Comparison of ENCODE assay signal across 17 cellular contexts in the genomic region with DNA sequence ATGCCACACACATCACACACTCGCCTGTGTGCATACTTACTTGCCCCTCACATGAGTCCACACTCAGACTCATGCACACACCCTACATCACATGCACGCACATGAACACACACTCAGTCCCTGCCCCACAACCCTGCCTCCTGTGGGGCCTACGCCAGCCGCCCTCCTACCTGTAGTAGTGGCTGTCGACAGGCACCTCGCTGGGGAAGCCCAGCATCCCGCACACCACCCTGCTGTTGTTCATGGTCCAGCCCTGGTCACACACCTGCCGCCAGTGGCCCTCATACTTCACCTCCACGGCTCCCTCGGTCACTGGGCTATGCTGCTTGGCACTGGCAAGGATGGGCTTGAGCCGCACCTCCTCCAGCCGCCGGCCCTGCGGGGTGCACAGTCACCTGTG. TPM values are rescaled to one million over a fixed set of nuclear protein-coding genes. Genes with fewer than 3 reads are reported as not detected.
A peak's percentile ranks its signal among the peaks of the same experiment; 100 is the strongest.
DNase-seq lines count a peak whose midpoint lies in the region; ATAC-seq and TF ChIP-seq lines count a peak whose summit lies in the region.
"Had no signal": no experiment of that assay in that cellular context is flagged by ENCODE, and none has a peak within 500 bp of the region (broad histone marks: within the 10 kb centered on the region; RNA-seq: fewer than 3 reads in every experiment).

No MANE protein-coding gene starts in this region.

- H3K4me3 Mint-ChIP-seq in endodermal cell (no peak overlapping the region), neural progenitor cell (no peak overlapping the region), osteocyte (ENCODE audit: unreplicated experiment) (no peak overlapping the region)
- H3K4me3 Mint-ChIP-seq: CD4-positive, CD25-positive, alpha-beta regulatory T cell had no signal

- H3K36me3 ChIP-seq in BLaER1 treated with 17β-estradiol and CSF1 and Interleukin-3, amounts not matched to agents 10 nM and 100 nM: peaks cover 0 to 11% (median 0%) of the 10 kb centered on the region in 11 experiments; a peak in 4 of 22 replicates
- H3K36me3 ChIP-seq in HEK293 (ENCODE audit: control insufficient read depth in 2 of 2, insufficient read depth in 1 of 2, low read length in 2 of 2) (no peaks in the 10 kb centered on the region), endodermal cell (ENCODE audit: control insufficient read depth, insufficient read depth, low read length) (no peaks in the 10 kb centered on the region), neural progenitor cell (no peaks in the 10 kb centered on the region)
- H3K36me3 ChIP-seq: HAP-1, SJSA1 had no signal

- no peak for ATAC-seq in GM18511 (IDR thresholded peaks at IDR 0.05; ENCODE audit: unreplicated experiment)

- peaks cover 0 to 7% (median 0%) of the 10 kb centered on the region in 11 experiments; a peak in 2 of 22 replicates for H3K9me3 ChIP-seq in BLaER1 treated with 17β-estradiol and CSF1 and Interleukin-3, amounts not matched to agents 10 nM and 100 nM (replicated peaks in 1 of 11)
- H3K9me3 ChIP-seq in HEK293 (ENCODE audit: control insufficient read depth, insufficient read depth, low read depth, low read length) (no peaks in the 10 kb centered on the region), endodermal cell (ENCODE audit: control insufficient read depth, low read length) (no peaks in the 10 kb centered on the region), neural progenitor cell (ENCODE audit: low read depth) (no peaks in the 10 kb centered on the region)
- H3K9me3 ChIP-seq: HAP-1, SJSA1 had no signal

- H3K36me3 Mint-ChIP-seq in endodermal cell (ENCODE audit: low read depth) (no peaks in the 10 kb centered on the region), neural progenitor cell (no peaks in the 10 kb centered on the region), osteocyte (ENCODE audit: unreplicated experiment) (no peaks in the 10 kb centered on the region)

- POLR2A ChIA-PET in HEK293 (lab: Yijun Ruan, JAX): no interaction called here

- peaks cover 33 to 94% (median 88%) of the 10 kb centered on the region in 10 experiments for H3K4me1 ChIP-seq in BLaER1 treated with 17β-estradiol and CSF1 and Interleukin-3, amounts not matched to agents 10 nM and 100 nM
- H3K4me1 ChIP-seq in HEK293 (ENCODE audit: control insufficient read depth, insufficient read depth, low read length): no peaks in the 10 kb centered on the region; the same call in 1 of the 2 replicates
- no peaks in the 10 kb centered on the region for H3K4me1 ChIP-seq in endodermal cell (ENCODE audit: control insufficient read depth, insufficient read depth, low read length)
- H3K4me1 ChIP-seq in neural progenitor cell: peaks cover 2% of the 10 kb centered on the region
- H3K4me1 ChIP-seq: HAP-1 had no signal

- peaks cover 2% of the 10 kb centered on the region for H3K4me1 Mint-ChIP-seq in endodermal cell
- peaks cover 2% of the 10 kb centered on the region for H3K4me1 Mint-ChIP-seq in neural progenitor cell
- peaks cover 4% of the 10 kb centered on the region for H3K4me1 Mint-ChIP-seq in osteocyte (ENCODE audit: unreplicated experiment)
- H3K4me1 Mint-ChIP-seq: CD4-positive, CD25-positive, alpha-beta regulatory T cell had no signal

- TF ChIP-seq CTCF in HEK293 (tag by site-specific recombination; IDR thresholded peaks at IDR 0.05): no peak
- no peak for TF ChIP-seq CTCF in endodermal cell (conservative IDR thresholded peaks at IDR 0.05)
- TF ChIP-seq CTCF in neural progenitor cell (IDR thresholded peaks at IDR 0.05): no peak
- no peak for TF ChIP-seq CTCF in osteocyte (IDR thresholded peaks at IDR 0.05)

- H3K79me2 ChIP-seq in neural progenitor cell (ENCODE audit: low read depth): no peaks in the 10 kb centered on the region

- no peak overlapping the region for H2AFZ ChIP-seq in neural progenitor cell (replicated peaks)

- CTCF ChIA-PET in HEK293 (lab: Yijun Ruan, JAX): no interaction called here

- H3K4me3 ChIP-seq in BLaER1 treated with 17β-estradiol and CSF1 and Interleukin-3, amounts not matched to agents 10 nM and 100 nM: no peak overlapping the region
- H3K4me3 ChIP-seq in HEK293 (ENCODE audit: low read depth, low read length) (no peak overlapping the region), endodermal cell (ENCODE audit: low read length) (no peak overlapping the region), neural progenitor cell (no peak overlapping the region)
- H3K4me3 ChIP-seq: HAP-1, SJSA1 had no signal

- H3K9ac ChIP-seq in BLaER1 treated with 17β-estradiol and CSF1 and Interleukin-3, amounts not matched to agents 10 nM and 100 nM: peak overlapping the region in 8 of 11 experiments; percentile 11 to 51 (median 28); a peak in 13 of 22 replicates
- H3K9ac ChIP-seq in endodermal cell (ENCODE audit: extremely low read depth, low read length, poor library complexity, severe bottlenecking) (no peak overlapping the region), neural progenitor cell (no peak overlapping the region)

- no peaks in the 10 kb centered on the region for H3K27me3 ChIP-seq in BLaER1 treated with 17β-estradiol and CSF1 and Interleukin-3, amounts not matched to agents 10 nM and 100 nM
- no peaks in the 10 kb centered on the region for H3K27me3 ChIP-seq in endodermal cell (ENCODE audit: control insufficient read depth, insufficient read depth, low read length, poor library complexity, severe bottlenecking)
- no peaks in the 10 kb centered on the region for H3K27me3 ChIP-seq in neural progenitor cell
- H3K27me3 ChIP-seq: SJSA1 had no signal

- no peaks in the 10 kb centered on the region for H3F3A ChIP-seq in neural progenitor cell (ENCODE audit: low read depth)

- H3K27me3 Mint-ChIP-seq in endodermal cell (ENCODE audit: insufficient read depth) (peaks cover 2% of the 10 kb centered on the region), neural progenitor cell (ENCODE audit: insufficient read depth, low read depth) (peaks cover 4% of the 10 kb centered on the region), osteocyte (ENCODE audit: unreplicated experiment) (no peaks in the 10 kb centered on the region)

- peak overlapping the region; percentile 55 for H3K27ac Mint-ChIP-seq in endodermal cell
- peak overlapping the region; percentile 87 for H3K27ac Mint-ChIP-seq in neural progenitor cell
- H3K27ac Mint-ChIP-seq in osteocyte (ENCODE audit: unreplicated experiment): no peak overlapping the region
- H3K27ac Mint-ChIP-seq: CD4-positive, CD25-positive, alpha-beta regulatory T cell had no signal

- H3K27ac ChIP-seq in BLaER1 treated with 17β-estradiol and CSF1 and Interleukin-3, amounts not matched to agents 10 nM and 100 nM: peak overlapping the region in 9 of 11 experiments; percentile 37 to 74 (median 57); a peak in 18 of 22 replicates
- H3K27ac ChIP-seq in HEK293 (ENCODE audit: extremely low read depth, low read depth, low read length): no peak overlapping the region
- no peak overlapping the region for H3K27ac ChIP-seq in endodermal cell (ENCODE audit: low read depth, low read length)
- H3K27ac ChIP-seq in neural progenitor cell: no peak overlapping the region
- H3K27ac ChIP-seq: SJSA1 had no signal

- no peaks in the 10 kb centered on the region for H3K9me3 Mint-ChIP-seq in endodermal cell
- H3K9me3 Mint-ChIP-seq in neural progenitor cell: no peaks in the 10 kb centered on the region
- H3K9me3 Mint-ChIP-seq in osteocyte (ENCODE audit: unreplicated experiment): no peaks in the 10 kb centered on the region
- H3K9me3 Mint-ChIP-seq: CD4-positive, CD25-positive, alpha-beta regulatory T cell had no signal

- H3K4me2 ChIP-seq in BLaER1 treated with 17β-estradiol and CSF1 and Interleukin-3, amounts not matched to agents 10 nM and 100 nM: peak overlapping the region; percentile 76 to 94 (median 80)
- no peak overlapping the region for H3K4me2 ChIP-seq in neural progenitor cell

- WGBS in endodermal cell (ENCODE audit: insufficient coverage in 1 of 2, insufficient read length in 1 of 2), 2 experiments: 95% methylated on average over 4 to 14 of the region's 14 CpGs

- peaks cover 0 to under 1% (median 0%) of the 10 kb centered on the region in 11 experiments; a peak in 2 of 22 replicates for H4K20me1 ChIP-seq in BLaER1 treated with 17β-estradiol and CSF1 and Interleukin-3, amounts not matched to agents 10 nM and 100 nM
- no peaks in the 10 kb centered on the region for H4K20me1 ChIP-seq in neural progenitor cell (ENCODE audit: low read depth)

- DNase-seq in endodermal cell: no peak
- no peak for DNase-seq in neural progenitor cell (ENCODE audit: low spot score)
- DNase-seq in activated gamma-delta T cell (lab: John Stamatoyannopoulos, UW): no peak
- DNase-seq in osteocyte (ENCODE audit: extremely low spot score, unreplicated experiment): no peak
- no peak for DNase-seq in cerebellum (ENCODE audit: low spot score)
- DNase-seq: CD4-positive, CD25-positive, alpha-beta regulatory T cell; EL; NCI-H1436; NCI-H2029; NCI-H2171 treated with DMSO at 0.1 percent for 48 hours; NCI-H82 had no signal

TF ChIP-seq in HEK293, 187 proteins besides CTCF, POLR2A, EP300 and RAD21:
- peak; percentile 44; the same call in 1 of the 2 replicates for TF ChIP-seq ZIC2 (tag by site-specific recombination; IDR thresholded peaks at IDR 0.05)
- no peak for TF ChIP-seq ZNF785 (tag by site-specific recombination; IDR thresholded peaks at IDR 0.05)

RNA-seq across cellular contexts. Expression of a gene that starts 7.2 kb away (rescaled TPM):
- total RNA-seq in endodermal cell (under 1 TPM; 0.57 to 0.77 TPM), neural progenitor cell (ENCODE audit: low replicate concordance) (0.77 and 0.92 TPM in 2 replicates), osteocyte (2.1 and 2.9 TPM in 2 replicates), cerebellum (0.27 TPM)
- 4.0 TPM for polyA plus RNA-seq in endodermal cell (2013, experiment 1 of 2)
- polyA plus RNA-seq in endodermal cell (2013, experiment 2 of 2): 4.2 TPM
- total RNA-seq: CD4-positive, CD25-positive, alpha-beta regulatory T cell; HT1080 had no signal

Comparison
In these comparisons a context has a peak if more than half of its experiments do, and no peak if none do; other contexts are left out.
1. H3K27ac ChIP-seq: peak in BLaER1 treated with 17β-estradiol and CSF1 and Interleukin-3, amounts not matched to agents 10 nM and 100 nM (9 of 11); none in HEK293 (single experiment), endodermal cell (single experiment) and neural progenitor cell (single experiment).
2. H3K9ac ChIP-seq: peak in BLaER1 treated with 17β-estradiol and CSF1 and Interleukin-3, amounts not matched to agents 10 nM and 100 nM (8 of 11); none in endodermal cell (single experiment) and neural progenitor cell (single experiment).